ENCODE assay signal across 25 cellular contexts in genomic region chr4:76836860-76837564, GRCh38.
DNase-seq lines count a peak whose midpoint lies in the region; ATAC-seq, FAIRE-seq and TF ChIP-seq lines count a peak whose summit lies in the region.
"Had no signal": no experiment of that assay in that cellular context is flagged by ENCODE, and none has a peak within 500 bp of the region (broad histone marks: within the 10 kb centered on the region; RNA-seq: fewer than 3 reads in every experiment).

No MANE protein-coding gene starts in this region.

- no peak for TF ChIP-seq POLR2A in HepG2 (IDR thresholded peaks at IDR 0.05; ENCODE audit: insufficient read depth in 1 of 2, low read depth in 2 of 2, low read length in 2 of 2)
- no peak for TF ChIP-seq POLR2A in gastroesophageal sphincter (IDR thresholded peaks at IDR 0.05)

- WGBS in HepG2 (ENCODE audit: low lambda C conversion rate), result 0% methylated on average over 3 of the region's 4 CpGs
- 30 to 33% methylated on average over 4 of the region's 4 CpGs for WGBS in aorta, 2 donors
- 17 to 46% methylated on average over 1 to 4 of the region's 4 CpGs for WGBS in gastroesophageal sphincter (ENCODE audit: low coverage in 1 of 2), 2 donors

- H2AFZ ChIP-seq in HepG2 (ENCODE audit: low read length), result no peak overlapping the region

- H3K4me2 ChIP-seq in HepG2 (ENCODE audit: low read depth, low read length), result peak overlapping the region; percentile 16; the same call in 1 of the 2 replicates

- H3K9ac ChIP-seq in HepG2 (ENCODE audit: insufficient read depth, low read depth, low read length), result no peak overlapping the region

- intact Hi-C loops in left cardiac atrium (cut with DNase I), result no loop called here
- intact Hi-C loops in left ventricle myocardium superior (cut with micrococcal nuclease), result no loop called here
- intact Hi-C loops in HepG2 (cut with micrococcal nuclease; ENCODE audit: unreplicated experiment), result no loop called here
- intact Hi-C loops in aorta (cut with DNase I), result loop anchor here in 1 of 2 donors (10.0 kb wide), 1 partner anchor 108 kb away; the partner anchor contains the start of gene SEPTIN11
- intact Hi-C loops in upper lobe of right lung (cut with DNase I), result no loop called here

- CTCF ChIA-PET in HepG2 (lab: Yijun Ruan, JAX; ENCODE audit: low intra/inter-chr PET ratio, low total read pairs), result no interaction called here

- H4K20me1 ChIP-seq in HepG2 (ENCODE audit: insufficient read depth, low read length), result no peaks in the 10 kb centered on the region

- H3K4me3 ChIP-seq in HepG2 (replicated peaks in 1 of 3; ENCODE audit: insufficient read depth in 1 of 3, low read depth in 2 of 3, low read length in 3 of 3), result no peak overlapping the region
- H3K4me3 ChIP-seq in aorta (ENCODE audit: low read length in 2 of 2), result no peak overlapping the region
- H3K4me3 ChIP-seq in upper lobe of right lung, result no peak overlapping the region
- H3K4me3 ChIP-seq in gastroesophageal sphincter, result no peak overlapping the region
- H3K4me3 ChIP-seq: SK-N-MC had no signal

- TF ChIP-seq RAD21 in HepG2 (CRISPR knock-in tag; IDR thresholded peaks at IDR 0.05), result no peak

- peaks cover 2% of the 10 kb centered on the region for H3K79me2 ChIP-seq in HepG2 (ENCODE audit: insufficient read depth, low read length)

- POLR2A ChIA-PET in HepG2 (lab: Yijun Ruan, JAX), result no interaction called here

- ATAC-seq in left cardiac atrium (no peak), left ventricle myocardium superior (no peak), HepG2 (peak; percentile 82), aorta (ENCODE audit: low FRiP score) (peak; percentile 68), upper lobe of right lung (no peak), HG02970 (IDR thresholded peaks at IDR 0.05; ENCODE audit: low FRiP score, unreplicated experiment) (no peak), gastroesophageal sphincter (no peak)
- ATAC-seq: CD8-positive, alpha-beta T cell; PC-3 had no signal

- H3K36me3 ChIP-seq in HepG2 (replicated peaks in 1 of 2; ENCODE audit: control insufficient read depth in 1 of 2, insufficient read depth in 2 of 2, low read length in 2 of 2) (no peaks in the 10 kb centered on the region), aorta (ENCODE audit: control insufficient read depth in 1 of 2, insufficient read depth in 2 of 2, low read length in 1 of 2) (no peaks in the 10 kb centered on the region), upper lobe of right lung (no peaks in the 10 kb centered on the region), gastroesophageal sphincter (no peaks in the 10 kb centered on the region)

- H3K9me3 ChIP-seq in HepG2 (ENCODE audit: low read length), result no peaks in the 10 kb centered on the region
- no peaks in the 10 kb centered on the region for H3K9me3 ChIP-seq in aorta (ENCODE audit: control insufficient read depth, low read length)
- H3K9me3 ChIP-seq in upper lobe of right lung, result no peaks in the 10 kb centered on the region
- H3K9me3 ChIP-seq in gastroesophageal sphincter, result peaks cover 0 to 6% (median 0%) of the 10 kb centered on the region in 3 donors

- DNase-seq in left cardiac atrium, result peak; percentile 19
- DNase-seq in left ventricle myocardium superior, result no peak
- DNase-seq in NCI-H69 (lab: John Stamatoyannopoulos, UW), result peak; percentile 13
- peak; percentile 13 for DNase-seq in HepG2 (ENCODE audit: low spot score)
- DNase-seq in aorta, result peak; percentile 70 to 80
- no peak for DNase-seq in upper lobe of right lung
- DNase-seq: 8988T; AML-193; C1 segment of cervical spinal cord; CD8-positive, alpha-beta T cell; DMS153; KBM-7; NCI-H1105 treated with DMSO at 0.1 percent for 48 hours; NCI-H2029 treated with DMSO at 0.1 percent for 48 hours; NCI-H226; NCI-H510A treated with DMSO at 0.1 percent for 48 hours; NCI-H774; PC-3; SHP77 treated with DMSO at 0.1 percent for 48 hours; SW 1271 had no signal

- in situ Hi-C loops in HepG2 (cut with HindIII; ENCODE audit: extremely low pct_ligation_motif_present, low pct_unique_long_range_greater_than_20kb), result no loop called here

- H3K27me3 ChIP-seq in HepG2 (ENCODE audit: control insufficient read depth in 1 of 2, insufficient read depth in 2 of 2, low read length in 2 of 2) (no peaks in the 10 kb centered on the region), aorta (ENCODE audit: control insufficient read depth in 1 of 2, insufficient read depth in 2 of 2, low read length in 1 of 2) (no peaks in the 10 kb centered on the region), upper lobe of right lung (no peaks in the 10 kb centered on the region), gastroesophageal sphincter (no peaks in the 10 kb centered on the region)

- BruUV-seq in HepG2 (replicated peaks; lab: Mats Ljungman, UMichigan), result no TSS peak

- TF ChIP-seq CTCF in HepG2 (CRISPR knock-in tag; IDR thresholded peaks at IDR 0.05) (no peak), upper lobe of right lung (IDR thresholded peaks at IDR 0.05) (no peak), gastroesophageal sphincter (IDR thresholded peaks at IDR 0.05) (no peak)

- H3K4me1 ChIP-seq in HepG2 (ENCODE audit: insufficient read depth, low read length), result peaks cover 28% of the 10 kb centered on the region
- peaks cover 0 to 1% of the 10 kb centered on the region in 2 donors for H3K4me1 ChIP-seq in aorta (ENCODE audit: control insufficient read depth in 1 of 2, insufficient read depth in 2 of 2, low read length in 2 of 2)
- H3K4me1 ChIP-seq in upper lobe of right lung, result no peaks in the 10 kb centered on the region
- no peaks in the 10 kb centered on the region for H3K4me1 ChIP-seq in gastroesophageal sphincter

- no peak for FAIRE-seq in HepG2 (lab: Jason Lieb, UNC)
- FAIRE-seq: GM12891 had no signal

- H3K27ac ChIP-seq in HepG2 (ENCODE audit: extremely low read length, insufficient read depth, low read length) (no peak overlapping the region), aorta (ENCODE audit: low read depth in 1 of 2, low read length in 2 of 2) (no peak overlapping the region), upper lobe of right lung (no peak overlapping the region), gastroesophageal sphincter (no peak overlapping the region)
- H3K27ac ChIP-seq: RWPE1, SK-N-MC had no signal

- 0 out of 4 replicates have a peak, but pooled peaks of 1 of the 2 experiments have one; percentile 10 for TF ChIP-seq EP300 in HepG2 (IDR thresholded peaks at IDR 0.05; ENCODE audit: low read depth in 2 of 2, low read length in 2 of 2)
- no peak for TF ChIP-seq EP300 in HepG2 (CRISPR knock-in tag; IDR thresholded peaks at IDR 0.05; ENCODE audit: borderline replicate concordance)
- TF ChIP-seq EP300 in gastroesophageal sphincter (IDR thresholded peaks at IDR 0.05), result no peak

TF ChIP-seq in HepG2, 621 proteins besides CTCF, POLR2A, EP300 and RAD21 (continues in another document):
- peak; percentile 35; the same call in 1 of the 2 replicates for TF ChIP-seq HNF4G (IDR thresholded peaks at IDR 0.05; ENCODE audit: borderline replicate concordance, low read depth, low read length)
- TF ChIP-seq HNF4G (CRISPR knock-in tag; IDR thresholded peaks at IDR 0.05; ENCODE audit: borderline replicate concordance, low read depth), result no peak
- no peak for TF ChIP-seq ZNF407 (CRISPR knock-in tag; IDR thresholded peaks at IDR 0.05; ENCODE audit: not compliant biosample characterization)
- peak; percentile 61; the same call in 1 of the 2 replicates for TF ChIP-seq NR2F2 (IDR thresholded peaks at IDR 0.05; ENCODE audit: borderline replicate concordance, low read depth)

Comparison
In these comparisons a context has a peak if more than half of its experiments do, and no peak if none do; other contexts are left out.
1. DNase-seq: peak in left cardiac atrium (single experiment), NCI-H69 (single experiment), HepG2 (single experiment) and aorta (2 of 2); none in left ventricle myocardium superior (single experiment) and upper lobe of right lung (single experiment).
2. ATAC-seq: peak in HepG2 (single experiment) and aorta (single experiment); none in left cardiac atrium (0 of 2), left ventricle myocardium superior (single experiment), upper lobe of right lung (single experiment), HG02970 (single experiment) and gastroesophageal sphincter (single experiment).